23 cellular contexts compared by ENCODE assay signal in the genomic region with DNA sequence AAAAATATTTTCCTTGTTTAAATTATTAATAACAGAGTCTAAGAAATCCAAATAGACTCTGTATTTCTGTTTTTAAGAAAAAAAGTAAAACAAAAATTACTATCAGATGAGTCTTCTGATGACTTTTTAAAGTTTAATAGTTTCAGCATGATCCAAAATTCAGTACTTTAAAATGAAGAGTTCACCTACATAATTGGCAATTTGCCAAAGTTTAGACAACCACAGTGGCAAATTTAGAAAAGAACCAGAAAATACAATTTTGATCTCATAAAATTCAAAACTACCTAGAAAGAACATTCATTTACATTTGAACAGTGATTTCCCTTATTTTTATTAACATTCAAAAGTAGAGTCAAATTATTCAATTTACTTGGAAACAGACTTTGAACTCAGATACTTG. TPM values are rescaled to one million over a fixed set of nuclear protein-coding genes. Genes with fewer than 3 reads are reported as not detected.
"Had no signal": no experiment of that assay in that cellular context is flagged by ENCODE, and none has a peak within 500 bp of the region (broad histone marks: within the 10 kb centered on the region; RNA-seq: fewer than 3 reads in every experiment).

No MANE protein-coding gene starts in this region.

- H3K4me3 ChIP-seq: esophagus squamous epithelium, left ventricle myocardium inferior, lung, neural progenitor cell, prostate gland, testis, tibial nerve, upper lobe of right lung, vagina had no signal

- H3K27me3 ChIP-seq: esophagus squamous epithelium, neural progenitor cell, testis, tibial nerve, upper lobe of right lung, vagina had no signal

- ATAC-seq: left cardiac atrium; natural killer cell treated with Interleukin-12 subunit alpha and Interleukin-12 subunit beta and Interleukin-15 and Interleukin-18, amount 100 ng/mL, for 72 hours; sciatic nerve; stimulated activated naive B cell treated with anti-CD40 and anti-IgM and Interleukin-4, amounts not matched to agents 10 μg/mL and 1 μg/mL and 100 μg/mL, for 72 hours; stimulated activated naive CD8-positive, alpha-beta T cell treated with anti-CD3 and anti-CD28 coated beads, Interleukin-15, amount 100 ng/mL, for 72 hours; upper lobe of right lung had no signal

- H3K9me3 ChIP-seq: esophagus squamous epithelium, left ventricle myocardium inferior, prostate gland, testis, tibial nerve, upper lobe of right lung, vagina had no signal

- DNase-seq: esophagus squamous epithelium; foreskin fibroblast; immature natural killer cell; kidney; left cardiac atrium; left ventricle myocardium inferior; mesenchymal stem cell; midbrain; nucleus accumbens; stimulated activated CD4-positive, alpha-beta T cell treated with anti-CD3 and anti-CD28 coated beads, Interleukin-2, amount 100 ng/mL, for 24 hours; stimulated activated CD4-positive, alpha-beta T cell treated with anti-CD3 and anti-CD28 coated beads, Interleukin-4, amount 100 ng/mL, for 4 hours; stimulated activated naive B cell treated with anti-CD40 and anti-IgM and Interleukin-4, amounts not matched to agents 10 μg/mL and 1 μg/mL and 100 μg/mL, for 72 hours; stimulated activated naive CD8-positive, alpha-beta T cell treated with anti-CD3 and anti-CD28 coated beads, Interleukin-15, amount 100 ng/mL, for 72 hours; testis; upper lobe of right lung had no signal

- H3K36me3 ChIP-seq: esophagus squamous epithelium, left ventricle myocardium inferior, neural progenitor cell, prostate gland, tibial nerve, upper lobe of right lung, vagina had no signal

RNA-seq across cellular contexts. Expression of gene AGMO, which starts 56.1 kb away (rescaled TPM):
- total RNA-seq: epithelial cell of proximal tubule; natural killer cell treated with Interleukin-12 subunit alpha and Interleukin-12 subunit beta and Interleukin-15 and Interleukin-18, amount 100 ng/mL, for 72 hours had no signal
